In genomic region chr11:75445315-75445953, GRCh38 we compare ENCODE assay signal across 8 cellular contexts. TPM values are rescaled to one million over a fixed set of nuclear protein-coding genes. Genes with fewer than 3 reads are reported as not detected.
A peak's percentile ranks its signal among the peaks of the same experiment; 100 is the strongest.
DNase-seq lines count a peak whose midpoint lies in the region; ATAC-seq, FAIRE-seq and TF ChIP-seq lines count a peak whose summit lies in the region.

No MANE protein-coding gene starts in this region.

- DNase-seq in AG08396 (ENCODE audit: low spot score) = peak; percentile 77
- DNase-seq in GM12891 (ENCODE audit: insufficient read length, low spot score) = peak; percentile 76
- peak; percentile 86 for DNase-seq in NCI-H2227 (lab: John Stamatoyannopoulos, UW; ENCODE audit: unreplicated experiment)
- DNase-seq in activated CD8-positive, alpha-beta memory T cell treated with anti-CD3 and anti-CD28 coated beads for 24 hours = peak; percentile 92
- DNase-seq in endothelial cell (ENCODE audit: low spot score) = peak; percentile 83
- DNase-seq in myocyte (ENCODE audit: low read depth) = peak; percentile 72
- peak; percentile 73 to 86 for DNase-seq in stimulated activated effector memory CD8-positive, alpha-beta T cell treated with anti-CD3 and anti-CD28 coated beads, Interleukin-12 subunit alpha, Interleukin-12 subunit beta, amount 100 ng/mL, for 72 hours (ENCODE audit: low spot score in 2 of 2)
- DNase-seq in NCI-H2171 treated with DMSO at 0.1 percent for 48 hours (lab: John Stamatoyannopoulos, UW) = no peak

- TF ChIP-seq POLR2A in GM12891 (IDR thresholded peaks at IDR 0.05; ENCODE audit: low read depth, low read length) = no peak

- peaks cover 21% of the 10 kb centered on the region for H3K27me3 Mint-ChIP-seq in endothelial cell (ENCODE audit: unreplicated experiment)

- FAIRE-seq in GM12891 (lab: Jason Lieb, UNC) = peak; percentile 94

- H3K27ac Mint-ChIP-seq in endothelial cell (ENCODE audit: unreplicated experiment) = peak overlapping the region; percentile 61
- H3K27ac Mint-ChIP-seq in stimulated activated effector memory CD8-positive, alpha-beta T cell treated with anti-CD3 and anti-CD28 coated beads, Interleukin-12 subunit alpha, Interleukin-12 subunit beta, amount 100 ng/mL, for 72 hours = no peak overlapping the region

- H3K4me1 Mint-ChIP-seq in endothelial cell (ENCODE audit: unreplicated experiment) = peaks cover 18% of the 10 kb centered on the region
- H3K4me1 Mint-ChIP-seq in stimulated activated effector memory CD8-positive, alpha-beta T cell treated with anti-CD3 and anti-CD28 coated beads, Interleukin-12 subunit alpha, Interleukin-12 subunit beta, amount 100 ng/mL, for 72 hours = no peaks in the 10 kb centered on the region

- H3K4me3 Mint-ChIP-seq in endothelial cell (ENCODE audit: unreplicated experiment) = peak overlapping the region; percentile 79
- H3K4me3 Mint-ChIP-seq in stimulated activated effector memory CD8-positive, alpha-beta T cell treated with anti-CD3 and anti-CD28 coated beads, Interleukin-12 subunit alpha, Interleukin-12 subunit beta, amount 100 ng/mL, for 72 hours = no peak overlapping the region

- ATAC-seq in stimulated activated effector memory CD8-positive, alpha-beta T cell treated with anti-CD3 and anti-CD28 coated beads, Interleukin-12 subunit alpha, Interleukin-12 subunit beta, amount 100 ng/mL, for 72 hours = peak; percentile 68

- peak; percentile 98 for TF ChIP-seq CTCF in endothelial cell (IDR thresholded peaks at IDR 0.05; ENCODE audit: unreplicated experiment)

- H3K9me3 Mint-ChIP-seq in endothelial cell (ENCODE audit: unreplicated experiment) = no peaks in the 10 kb centered on the region
- H3K9me3 Mint-ChIP-seq in stimulated activated effector memory CD8-positive, alpha-beta T cell treated with anti-CD3 and anti-CD28 coated beads, Interleukin-12 subunit alpha, Interleukin-12 subunit beta, amount 100 ng/mL, for 72 hours = no peaks in the 10 kb centered on the region

- peaks cover 44% of the 10 kb centered on the region for H3K36me3 Mint-ChIP-seq in endothelial cell (ENCODE audit: low read depth, unreplicated experiment)
- H3K36me3 Mint-ChIP-seq in stimulated activated effector memory CD8-positive, alpha-beta T cell treated with anti-CD3 and anti-CD28 coated beads, Interleukin-12 subunit alpha, Interleukin-12 subunit beta, amount 100 ng/mL, for 72 hours = peaks cover 6% of the 10 kb centered on the region

TF ChIP-seq in GM12891, 5 proteins besides CTCF, POLR2A, EP300 and RAD21:
- TF ChIP-seq PAX5 (IDR thresholded peaks at IDR 0.05; ENCODE audit: insufficient read depth, low read length, severe bottlenecking) = no peak
- TF ChIP-seq SPI1 (IDR thresholded peaks at IDR 0.05; ENCODE audit: low read depth, low read length) = no peak
- no peak for TF ChIP-seq POU2F2 (IDR thresholded peaks at IDR 0.05; ENCODE audit: low read depth, low read length)
- no peak for TF ChIP-seq POLR2AphosphoS5 (IDR thresholded peaks at IDR 0.05; ENCODE audit: low read depth, low read length)
- TF ChIP-seq TAF1 (IDR thresholded peaks at IDR 0.05; ENCODE audit: low read depth, low read length) = no peak

RNA-seq across cellular contexts. Expression of gene KLHL35, which starts 12.4 kb away (rescaled TPM):
- 0.35 TPM for polyA plus RNA-seq in GM12891 (2012; ENCODE audit: low read depth, missing spikeins)
- total RNA-seq in endothelial cell (ENCODE audit: unreplicated experiment) (2.8 TPM), myocyte (2.6 and 4.6 TPM in 2 replicates)
- 5.6 TPM for polyA plus RNA-seq in myocyte (2012)

RNA-seq across cellular contexts. Expression of gene RPS3, which starts 46.1 kb away (rescaled TPM):
- polyA plus RNA-seq in GM12891 (2012; ENCODE audit: low read depth, missing spikeins) = 5,804 TPM
- total RNA-seq in endothelial cell (ENCODE audit: unreplicated experiment) (3,784 TPM), myocyte (652 and 822 TPM in 2 replicates)
- 1,922 TPM for polyA plus RNA-seq in myocyte (2012)
